In the genomic region with DNA sequence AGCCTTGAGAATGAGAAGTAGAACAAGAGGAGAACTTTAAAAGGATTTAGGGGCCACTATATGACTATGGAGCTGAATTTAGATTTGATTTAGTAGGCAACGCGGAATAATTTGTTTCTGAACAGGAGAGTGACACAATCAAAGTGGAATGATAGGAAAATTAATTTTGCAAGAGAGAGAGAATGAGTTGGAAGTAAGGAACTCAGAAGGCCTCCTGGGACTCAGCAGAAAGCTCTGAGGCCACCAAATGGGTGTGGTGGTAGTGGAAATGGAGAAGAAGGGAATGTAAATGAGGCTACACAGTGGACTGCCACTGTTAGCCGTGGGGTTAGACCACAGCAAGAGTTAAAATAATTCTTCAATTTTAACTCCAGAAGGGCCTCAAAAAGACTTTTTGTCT, we compare ENCODE assay signal across 28 cellular contexts.
"Had no signal": no experiment of that assay in that cellular context is flagged by ENCODE, and none has a peak within 500 bp of the region (broad histone marks: within the 10 kb centered on the region; RNA-seq: fewer than 3 reads in every experiment).

No MANE protein-coding gene starts in this region.

- H3K4me2 ChIP-seq: KMS-11 had no signal

- H3K27me3 ChIP-seq: breast epithelium, MG63 had no signal

- H3K36me3 ChIP-seq: MG63 had no signal

- H3K27ac ChIP-seq: breast epithelium, KMS-11, SK-N-MC, VCaP had no signal

- H3K4me3 ChIP-seq: breast epithelium, MG63, SK-N-MC had no signal

- DNase-seq: activated CD4-positive, alpha-beta memory T cell treated with anti-CD3 and anti-CD28 coated beads for 36 hours; activated CD4-positive, alpha-beta T cell treated with anti-CD3 and anti-CD28 coated beads, Interleukin-2, amount 10 ng/mL, durations not matched to agents 7 days and 5 days; activated CD4-positive, CD25-positive, alpha-beta regulatory T cell; activated CD8-positive, alpha-beta memory T cell treated with anti-CD3 and anti-CD28 coated beads for 24 hours; activated gamma-delta T cell treated with Interleukin-2 at 50 U/mL for 16 hours; activated naive CD4-positive, alpha-beta T cell treated with anti-CD3 and anti-CD28 coated beads, Interleukin-2, amount 10 ng/mL, durations not matched to agents 7 days and 5 days; activated naive CD8-positive, alpha-beta T cell treated with anti-CD3 and anti-CD28 coated beads for 36 hours; activated T-cell treated with anti-CD3 and anti-CD28 coated beads for 4 hours; activated T-cell treated with anti-CD3 and anti-CD28 coated beads, Interleukin-2, amount 50 U/mL, for 48 hours; aorta; MG63; MV-4-11; NCI-H1105; NCI-H1436; NCI-H1694 treated with DMSO at 0.1 percent for 48 hours; NCI-H2029 treated with DMSO at 0.1 percent for 48 hours; NCI-H510A treated with DMSO at 0.1 percent for 48 hours; NCI-H69; NK-92 treated with Interleukin-12 subunit alpha and Interleukin-12 subunit beta, amount 100 ng/mL, for 24 hours; OCI-M1; RPMI8226; T-cell; T-helper 2 cell; T1000 had no signal

- H3K9ac ChIP-seq: KMS-11 had no signal

- H3K4me1 ChIP-seq: breast epithelium had no signal
